33 cellular contexts compared by ENCODE assay signal in genomic region chr5:112849912-112850311, GRCh38.
"Had no signal": no experiment of that assay in that cellular context is flagged by ENCODE, and none has a peak within 500 bp of the region (broad histone marks: within the 10 kb centered on the region; RNA-seq: fewer than 3 reads in every experiment).

No MANE protein-coding gene starts in this region.

- H3K36me3 ChIP-seq: MG63 had no signal

- DNase-seq: Kasumi-1, MG63, MM.1S, MV-4-11, NCI-H1048, NCI-H1092, NCI-H1092 treated with DMSO at 0.1 percent for 48 hours, NCI-H1105, NCI-H1105 treated with DMSO at 0.1 percent for 48 hours, NCI-H1417 treated with DMSO at 0.1 percent for 48 hours, NCI-H1436, NCI-H1436 treated with DMSO at 0.1 percent for 48 hours, NCI-H146, NCI-H1694, NCI-H1694 treated with DMSO at 0.1 percent for 48 hours, NCI-H187, NCI-H187 treated with DMSO at 0.1 percent for 48 hours, NCI-H1930, NCI-H2029, NCI-H2029 treated with DMSO at 0.1 percent for 48 hours, NCI-H2081, NCI-H2081 treated with DMSO at 0.1 percent for 48 hours, NCI-H2107, NCI-H2171, NCI-H2171 treated with DMSO at 0.1 percent for 48 hours, NCI-H2227 treated with DMSO at 0.1 percent for 48 hours, NCI-H226, NCI-H446, NCI-H446 treated with DMSO at 0.1 percent for 48 hours, NCI-H510A, NCI-H510A treated with DMSO at 0.1 percent for 48 hours, NCI-H524 had no signal

- H3K4me2 ChIP-seq: KMS-11 had no signal

- H3K27ac ChIP-seq: KMS-11 had no signal

- H3K9ac ChIP-seq: KMS-11 had no signal

- H3K4me3 ChIP-seq: MG63 had no signal
